2 cellular contexts compared by ENCODE assay signal in the genomic region with DNA sequence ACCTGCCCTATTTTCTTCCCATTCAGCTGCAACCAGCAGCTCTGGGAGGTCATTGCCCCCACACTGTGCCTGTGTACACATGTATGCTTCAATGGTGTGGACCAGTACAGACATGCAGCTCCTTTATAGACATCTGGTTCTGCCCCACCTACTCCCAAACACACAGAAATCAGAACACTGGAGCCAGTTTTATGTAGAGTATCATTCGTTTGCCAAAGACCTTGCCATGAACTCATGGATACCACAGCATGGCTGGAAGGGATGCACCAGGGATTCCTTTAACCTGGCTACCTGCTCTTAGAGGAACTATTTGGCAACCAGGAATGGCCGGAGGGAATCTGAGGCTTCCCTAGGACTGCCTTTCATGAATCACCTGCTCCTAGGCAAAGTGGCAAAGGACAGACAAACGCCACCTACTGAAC.
A peak's percentile ranks its signal among the peaks of the same experiment; 100 is the strongest.
TF ChIP-seq lines count a peak whose summit lies in the region.

No MANE protein-coding gene starts in this region.

TF ChIP-seq in IMR-90, 13 proteins besides CTCF, POLR2A, EP300 and RAD21:
- no peak for TF ChIP-seq MAZ (IDR thresholded peaks at IDR 0.05; ENCODE audit: borderline replicate concordance, low read depth, low read length)
- TF ChIP-seq, protein P1, sequence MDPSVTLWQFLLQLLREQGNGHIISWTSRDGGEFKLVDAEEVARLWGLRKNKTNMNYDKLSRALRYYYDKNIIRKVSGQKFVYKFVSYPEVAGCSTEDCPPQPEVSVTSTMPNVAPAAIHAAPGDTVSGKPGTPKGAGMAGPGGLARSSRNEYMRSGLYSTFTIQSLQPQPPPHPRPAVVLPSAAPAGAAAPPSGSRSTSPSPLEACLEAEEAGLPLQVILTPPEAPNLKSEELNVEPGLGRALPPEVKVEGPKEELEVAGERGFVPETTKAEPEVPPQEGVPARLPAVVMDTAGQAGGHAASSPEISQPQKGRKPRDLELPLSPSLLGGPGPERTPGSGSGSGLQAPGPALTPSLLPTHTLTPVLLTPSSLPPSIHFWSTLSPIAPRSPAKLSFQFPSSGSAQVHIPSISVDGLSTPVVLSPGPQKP (IDR thresholded peaks at IDR 0.05; ENCODE audit: borderline replicate concordance, low read depth, low read length), result no peak
- TF ChIP-seq BHLHE40 (IDR thresholded peaks at IDR 0.05; ENCODE audit: low read depth, low read length), result no peak
- no peak for TF ChIP-seq RCOR1 (IDR thresholded peaks at IDR 0.05; ENCODE audit: insufficient replicate concordance, low read length)
- no peak for TF ChIP-seq CEBPB (IDR thresholded peaks at IDR 0.05; ENCODE audit: low read depth, low read length)
- no peak for TF ChIP-seq USF2 (IDR thresholded peaks at IDR 0.05; ENCODE audit: low read depth, low read length)
- TF ChIP-seq RFX5 (IDR thresholded peaks at IDR 0.05; ENCODE audit: low read depth, low read length), result no peak
- no peak for TF ChIP-seq FOS (IDR thresholded peaks at IDR 0.05; ENCODE audit: low read depth, low read length)
- no peak for TF ChIP-seq SMC3 (IDR thresholded peaks at IDR 0.05; ENCODE audit: low read depth, low read length)
- TF ChIP-seq NFE2L2 (IDR thresholded peaks at IDR 0.05; ENCODE audit: low read depth, low read length), result no peak
- TF ChIP-seq MAFK (IDR thresholded peaks at IDR 0.05; ENCODE audit: low read depth, low read length), result no peak

TF ChIP-seq in HepG2, 621 proteins besides CTCF, POLR2A, EP300 and RAD21:
- TF ChIP-seq RXRB (CRISPR knock-in tag; IDR thresholded peaks at IDR 0.05; ENCODE audit: borderline replicate concordance) (peak; percentile 49; the same call in 1 of the 2 replicates), ZNF569 (CRISPR knock-in tag; IDR thresholded peaks at IDR 0.05; ENCODE audit: borderline replicate concordance) (no peak), ARNT2 (CRISPR knock-in tag; IDR thresholded peaks at IDR 0.05; ENCODE audit: low read depth) (no peak), RXRA (CRISPR knock-in tag; IDR thresholded peaks at IDR 0.05) (peak; percentile 70; the same call in 1 of the 2 replicates), FOXA3 (CRISPR knock-in tag; IDR thresholded peaks at IDR 0.05) (peak; percentile 58), ZNF281 (CRISPR knock-in tag; IDR thresholded peaks at IDR 0.05; ENCODE audit: borderline replicate concordance) (no peak), FOXA1 (IDR thresholded peaks at IDR 0.05) (no peak), FOXA1 (CRISPR knock-in tag; IDR thresholded peaks at IDR 0.05) (peak; percentile 56; the same call in 1 of the 2 replicates)
